24 cellular contexts compared by ENCODE assay signal in genomic region chrX:128019218-128019617, GRCh38. TPM values are rescaled to one million over a fixed set of nuclear protein-coding genes. Genes with fewer than 3 reads are reported as not detected.
DNase-seq lines count a peak whose midpoint lies in the region; ATAC-seq, FAIRE-seq and TF ChIP-seq lines count a peak whose summit lies in the region.
"Had no signal": no experiment of that assay in that cellular context is flagged by ENCODE, and none has a peak within 500 bp of the region (broad histone marks: within the 10 kb centered on the region; RNA-seq: fewer than 3 reads in every experiment).

No MANE protein-coding gene starts in this region.

- H3K4me2 ChIP-seq in A549, result no peak overlapping the region
- H3K4me2 ChIP-seq: BLaER1 had no signal

- POLR2A ChIA-PET in A549 (lab: Yijun Ruan, JAX), result no interaction called here

- WGBS in A549 (ENCODE audit: missing lambda C conversion rate), result 27% methylated on average over 2 of the region's 2 CpGs
- 42 to 48% methylated on average over 2 of the region's 2 CpGs for WGBS in pancreas, 2 donors

- no peak for FAIRE-seq in A549 (lab: Jason Lieb, UNC)
- peak; percentile 31 for FAIRE-seq in RCC 7860 (lab: Jason Lieb, UNC)
- FAIRE-seq in pancreas (lab: Jason Lieb, UNC), result peak; percentile 84
- FAIRE-seq: G401.6, GM12891, GM19239 had no signal

- TF ChIP-seq EP300 in A549 (IDR thresholded peaks at IDR 0.05), result no peak

- no peak for TF ChIP-seq POLR2A in A549 (IDR thresholded peaks at IDR 0.05; ENCODE audit: low read length)

- ATAC-seq in A549, result no peak
- ATAC-seq in pancreas, result no peak
- no peak for ATAC-seq in GM21367 (IDR thresholded peaks at IDR 0.05; ENCODE audit: unreplicated experiment)
- ATAC-seq: CD8-positive, alpha-beta T cell had no signal

- no peak for TF ChIP-seq RAD21 in A549 (conservative IDR thresholded peaks at IDR 0.05 in 1 of 2, IDR thresholded peaks at IDR 0.05 in 1 of 2)

- no peaks in the 10 kb centered on the region for H3K36me3 ChIP-seq in pancreas
- H3K36me3 ChIP-seq: BE2C, BLaER1 had no signal

- intact Hi-C loops in pancreas (cut with DNase I), result no loop called here

- no peaks in the 10 kb centered on the region for H3K27me3 ChIP-seq in pancreas
- H3K27me3 ChIP-seq: BE2C had no signal

- H3K9me3 ChIP-seq in A549 (no peaks in the 10 kb centered on the region), pancreas (no peaks in the 10 kb centered on the region)
- H3K9me3 ChIP-seq: BE2C, Caco-2 had no signal

- CTCF ChIA-PET in A549 (lab: Yijun Ruan, JAX), result no interaction called here

- TF ChIP-seq CTCF in A549 (IDR thresholded peaks at IDR 0.05) (no peak), pancreas (IDR thresholded peaks at IDR 0.05) (no peak)

- H3K4me1 ChIP-seq in A549, result no peaks in the 10 kb centered on the region; the same call in 2 of the 3 replicates
- no peaks in the 10 kb centered on the region for H3K4me1 ChIP-seq in pancreas
- H3K4me1 ChIP-seq: BE2C, BLaER1, Caco-2 had no signal

- DNase-seq in A549 (ENCODE audit: low read depth in 1 of 2, low spot score in 1 of 2), result no peak
- no peak for DNase-seq in RCC 7860 (ENCODE audit: low spot score)
- no peak for DNase-seq in pancreas
- no peak for DNase-seq in NAMALWA (ENCODE audit: low spot score)
- DNase-seq in NOMO-1 treated with dmso at 0.1 percent for 144 hours (lab: John Stamatoyannopoulos, UW; ENCODE audit: unreplicated experiment), result no peak
- no peak for DNase-seq in stimulated activated CD4-positive, alpha-beta T cell treated with anti-CD3 and anti-CD28 coated beads, Interleukin-2, amount 100 ng/mL, for 48 hours
- DNase-seq: 8988T; ACHN; BE2C; C1 segment of cervical spinal cord; Caco-2; Calu3; CD4-positive, CD25-positive, alpha-beta regulatory T cell; CD8-positive, alpha-beta T cell; DMS79 treated with DMSO at 0.1 percent for 48 hours; GF-D8 had no signal

- H3K27ac ChIP-seq in A549 (no peak overlapping the region), pancreas (no peak overlapping the region)
- H3K27ac ChIP-seq: BLaER1 had no signal

- H3K4me3 ChIP-seq in A549 (no peak overlapping the region), pancreas (no peak overlapping the region)
- H3K4me3 ChIP-seq: BLaER1 had no signal

TF ChIP-seq in A549, 52 proteins besides CTCF, POLR2A, EP300 and RAD21:
- TF ChIP-seq NPAS2 (CRISPR knock-in tag; IDR thresholded peaks at IDR 0.05; ENCODE audit: borderline replicate concordance) (no peak), PHF8 (IDR thresholded peaks at IDR 0.05; ENCODE audit: borderline replicate concordance, low read depth) (no peak), MAFK (IDR thresholded peaks at IDR 0.05; ENCODE audit: partially characterized antibody) (peak; percentile 39)

RNA-seq across cellular contexts. Expression of gene ACTRT1, which starts 33.0 kb away (rescaled TPM):
- polyA plus RNA-seq in A549 (2011; rRNA removed), result not detected in 2 replicates
- polyA plus RNA-seq in A549 (2012; cell fraction: cytosol; rRNA removed), result not detected in 2 replicates
- not detected in 2 replicates for polyA plus RNA-seq in A549 (2012; cell fraction: nucleus; rRNA removed)
- polyA plus RNA-seq in A549 (2017; fragmentation: RNase III; extraction: RNeasy Plus Mini Kit Qiagen cat#74134 plus additional on column Dnase treatment), result not detected in 3 replicates
- polyA minus RNA-seq in A549 (2011; rRNA and poly(A)+ RNA removed), result not detected in 2 replicates
- total RNA-seq in pancreas, result not detected
- not detected for polyA plus RNA-seq in pancreas
- total RNA-seq: A673; Caco-2; Calu3; CD4-positive, CD25-positive, alpha-beta regulatory T cell; CD8-positive, alpha-beta T cell had no signal
- polyA plus RNA-seq: AG04450; CD14-positive monocyte; CD4-positive, CD25-positive, alpha-beta regulatory T cell had no signal
